8 cellular contexts compared by ENCODE assay signal in the genomic region with DNA sequence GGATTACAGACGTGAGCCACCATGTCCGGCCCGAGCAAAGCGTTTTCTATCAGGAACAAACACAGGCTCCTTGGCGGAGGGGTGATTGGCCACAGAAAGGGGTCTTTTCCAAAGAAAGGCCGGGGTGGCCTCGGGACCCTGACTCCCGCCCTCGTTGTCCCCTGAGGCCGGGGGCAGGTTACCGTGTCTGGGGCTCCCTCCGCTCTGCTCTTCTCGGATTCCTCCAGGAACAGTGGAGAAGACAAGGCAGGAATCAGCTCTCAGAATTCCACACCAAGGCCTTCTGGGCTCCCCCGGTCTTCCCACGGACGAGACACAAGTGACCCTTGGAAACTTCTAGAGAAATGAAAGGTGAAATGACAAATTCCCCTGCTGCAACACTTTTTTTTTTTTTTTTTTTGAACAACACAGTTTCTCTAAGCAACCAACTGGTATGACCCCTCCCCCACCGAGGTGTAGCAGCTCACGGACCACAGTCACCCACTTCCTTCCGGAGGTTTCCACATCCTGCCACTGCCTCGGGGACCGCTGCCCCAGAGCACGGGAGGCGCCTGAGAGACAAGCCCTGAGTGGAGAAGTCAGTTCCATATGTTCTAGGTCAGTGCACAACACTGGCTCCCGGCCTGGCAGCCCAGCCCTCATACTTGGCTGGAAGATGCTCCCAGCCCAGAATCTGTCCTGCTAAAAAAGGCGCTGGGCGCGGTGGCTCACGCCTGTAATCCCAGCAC.
DNase-seq lines count a peak whose midpoint lies in the region; ATAC-seq lines count a peak whose summit lies in the region.

No MANE protein-coding gene starts in this region.

- H3K27ac ChIP-seq in muscle layer of duodenum (ENCODE audit: low read length) (peak overlapping the region; percentile 54), subcutaneous abdominal adipose tissue (ENCODE audit: low read depth, low read length) (peak overlapping the region; percentile 57)

- H3K27me3 ChIP-seq in muscle layer of duodenum (ENCODE audit: low read depth, low read length) (no peaks in the 10 kb centered on the region), subcutaneous abdominal adipose tissue (ENCODE audit: control insufficient read depth in 5 of 5, insufficient read depth in 4 of 5, low read length in 5 of 5) (no peaks in the 10 kb centered on the region)

- H3K4me1 Mint-ChIP-seq in central memory CD8-positive, alpha-beta T cell: peaks cover 75% of the 10 kb centered on the region

- peak overlapping the region; percentile 98 for H3K27ac Mint-ChIP-seq in central memory CD8-positive, alpha-beta T cell (ENCODE audit: low read depth)

- H3K4me1 ChIP-seq in muscle layer of duodenum (ENCODE audit: control insufficient read depth in 1 of 2, insufficient read depth in 2 of 2, low read length in 2 of 2) (peaks cover 0 to 44% of the 10 kb centered on the region in 2 donors), subcutaneous abdominal adipose tissue (ENCODE audit: control insufficient read depth in 5 of 5, insufficient read depth in 5 of 5, low read length in 5 of 5) (peaks cover 0 to 71% (median 55%) of the 10 kb centered on the region in 5 donors)

- H3K4me3 ChIP-seq in muscle layer of duodenum (ENCODE audit: low read depth in 1 of 2, low read length in 2 of 2) (peak overlapping the region; percentile 33 to 38), subcutaneous abdominal adipose tissue (ENCODE audit: low read depth in 1 of 5, low read length in 5 of 5) (peak overlapping the region in 2 of 5 donors; percentile 40 to 44)

- peak overlapping the region in 1 of 5 donors; percentile 17 for H3K9ac ChIP-seq in subcutaneous abdominal adipose tissue (ENCODE audit: low read length in 5 of 5)

- no peaks in the 10 kb centered on the region for H3K27me3 Mint-ChIP-seq in central memory CD8-positive, alpha-beta T cell

- H3K9me3 ChIP-seq in muscle layer of duodenum (ENCODE audit: control insufficient read depth in 1 of 2, low read length in 2 of 2): no peaks in the 10 kb centered on the region
- H3K9me3 ChIP-seq in subcutaneous abdominal adipose tissue (ENCODE audit: control insufficient read depth in 5 of 5, low read length in 5 of 5): no peaks in the 10 kb centered on the region

- peak; percentile 29 for ATAC-seq in GM18861 (IDR thresholded peaks at IDR 0.05; ENCODE audit: unreplicated experiment)
- ATAC-seq in HG03442 (IDR thresholded peaks at IDR 0.05; ENCODE audit: unreplicated experiment): peak; percentile 22
- ATAC-seq in central memory CD8-positive, alpha-beta T cell (replicated peaks; ENCODE audit: extremely low read depth, poor library complexity, severe bottlenecking): peak; percentile 66

- peak; percentile 92 for DNase-seq in activated CD4-positive, CD25-positive, alpha-beta regulatory T cell treated with anti-CD3 and anti-CD28 coated beads, Interleukin-2, amount 50 U/mL, for 16 hours (ENCODE audit: low read depth, low spot score)
- peak; percentile 81 to 95 for DNase-seq in central memory CD8-positive, alpha-beta T cell (ENCODE audit: low spot score in 2 of 2)
- DNase-seq in amniotic stem cell (lab: John Stamatoyannopoulos, UW) (no peak), superior temporal gyrus (ENCODE audit: extremely low spot score) (no peak)

- H3K36me3 ChIP-seq in muscle layer of duodenum (ENCODE audit: control insufficient read depth in 1 of 2, insufficient read depth in 2 of 2, low read length in 2 of 2) (peaks cover 0 to 21% of the 10 kb centered on the region in 2 donors), subcutaneous abdominal adipose tissue (ENCODE audit: control insufficient read depth in 5 of 5, insufficient read depth in 5 of 5, low read length in 5 of 5) (peaks cover 0 to 26% (median 22%) of the 10 kb centered on the region in 5 donors)

- H3K36me3 Mint-ChIP-seq in central memory CD8-positive, alpha-beta T cell (ENCODE audit: insufficient read depth): peaks cover 59% of the 10 kb centered on the region

- peak overlapping the region; percentile 95 for H3K4me3 Mint-ChIP-seq in central memory CD8-positive, alpha-beta T cell

- H3K9me3 Mint-ChIP-seq in central memory CD8-positive, alpha-beta T cell: no peaks in the 10 kb centered on the region

Comparison
In these comparisons a context has a peak if more than half of its experiments do, and no peak if none do; other contexts are left out.
1. DNase-seq: peak in activated CD4-positive, CD25-positive, alpha-beta regulatory T cell treated with anti-CD3 and anti-CD28 coated beads, Interleukin-2, amount 50 U/mL, for 16 hours (single experiment) and central memory CD8-positive, alpha-beta T cell (2 of 2); none in amniotic stem cell (single experiment) and superior temporal gyrus (single experiment).
2. Peak in every context shown above with its lines, with median percentiles within 50 percentile points of each other: ATAC-seq.